In genomic region chr2:207528980-207529329, GRCh38 we compare ENCODE assay signal across 8 cellular contexts. TPM values are rescaled to one million over a fixed set of nuclear protein-coding genes. Genes with fewer than 3 reads are reported as not detected.
DNase-seq lines count a peak whose midpoint lies in the region; ATAC-seq and TF ChIP-seq lines count a peak whose summit lies in the region.

No MANE protein-coding gene starts in this region.

- TF ChIP-seq CTCF in GM06990 (IDR thresholded peaks at IDR 0.05; ENCODE audit: insufficient read depth, low read length, poor library complexity, severe bottlenecking) (no peak), thoracic aorta (IDR thresholded peaks at IDR 0.05) (no peak)
- TF ChIP-seq CTCF in activated CD8-positive, alpha-beta T cell treated with anti-CD3 and anti-CD28 coated beads for 36 hours (IDR thresholded peaks at IDR 0.05): no peak

- ATAC-seq in GM21619 (IDR thresholded peaks at IDR 0.05; ENCODE audit: unreplicated experiment) (peak; percentile 8), thoracic aorta (ENCODE audit: insufficient number of reproducible peaks, low FRiP score, low read depth) (peak; percentile 3)
- ATAC-seq in activated CD8-positive, alpha-beta T cell treated with anti-CD3 and anti-CD28 coated beads for 36 hours: peak; percentile 10
- ATAC-seq in naive thymus-derived CD8-positive, alpha-beta T cell: peak; percentile 8 to 11

- H3K9me3 ChIP-seq in thoracic aorta: no peaks in the 10 kb centered on the region

- H3K27me3 Mint-ChIP-seq in activated CD8-positive, alpha-beta T cell treated with anti-CD3 and anti-CD28 coated beads for 36 hours: no peaks in the 10 kb centered on the region
- H3K27me3 Mint-ChIP-seq in naive thymus-derived CD8-positive, alpha-beta T cell: peaks cover 0 to 4% (median 0%) of the 10 kb centered on the region in 5 donors

- H3K4me3 ChIP-seq in GM06990 (replicated peaks; ENCODE audit: low read depth, low read length) (peak overlapping the region; percentile 75), thoracic aorta (peak overlapping the region; percentile 98)
- H3K4me3 ChIP-seq in Jurkat, Clone E6-1 (ENCODE audit: low read length): peak overlapping the region; percentile 76

- no peak for TF ChIP-seq POLR2A in erythroblast (IDR thresholded peaks at IDR 0.05; ENCODE audit: low read length)

- DNase-seq in GM06990 (ENCODE audit: extremely low read depth, insufficient read length) (no peak), erythroblast (lab: John Stamatoyannopoulos, UW) (peak; percentile 65 to 76), thoracic aorta (ENCODE audit: low spot score) (no peak), DMS114 treated with DMSO at 0.1 percent for 48 hours (lab: John Stamatoyannopoulos, UW; ENCODE audit: unreplicated experiment) (no peak)
- peak; percentile 48 for DNase-seq in Jurkat, Clone E6-1 (ENCODE audit: low read depth, low spot score)
- DNase-seq in activated CD8-positive, alpha-beta T cell treated with anti-CD3 and anti-CD28 coated beads for 36 hours: peak; percentile 81
- DNase-seq in naive thymus-derived CD8-positive, alpha-beta T cell: peak in 8 of 10 donors; percentile 44 to 72 (median 65)

- CTCF ChIA-PET in activated CD8-positive, alpha-beta T cell treated with anti-CD3 and anti-CD28 coated beads for 36 hours (lab: Charles Lee): no interaction called here

- H3K27me3 ChIP-seq in GM06990 (replicated peaks; ENCODE audit: control insufficient read depth, insufficient read depth, low read length) (no peaks in the 10 kb centered on the region), thoracic aorta (replicated peaks; ENCODE audit: insufficient read depth) (no peaks in the 10 kb centered on the region)

- peak overlapping the region; percentile 84 for H3K4me3 Mint-ChIP-seq in activated CD8-positive, alpha-beta T cell treated with anti-CD3 and anti-CD28 coated beads for 36 hours
- peak overlapping the region; percentile 85 to 100 (median 94) for H3K4me3 Mint-ChIP-seq in naive thymus-derived CD8-positive, alpha-beta T cell

- intact Hi-C loops in activated CD8-positive, alpha-beta T cell treated with anti-CD3 and anti-CD28 coated beads for 36 hours (cut with micrococcal nuclease): loop anchor here (2.0 kb wide), 1 partner anchor 96 kb away; the partner anchor contains the start of gene METTL21A

- peak overlapping the region; percentile 96 to 99 for H3K27ac ChIP-seq in thoracic aorta

- H3K36me3 ChIP-seq in GM06990 (ENCODE audit: control insufficient read depth, insufficient read depth, low read length) (no peaks in the 10 kb centered on the region), thoracic aorta (no peaks in the 10 kb centered on the region)

- no peaks in the 10 kb centered on the region for H3K9me3 Mint-ChIP-seq in activated CD8-positive, alpha-beta T cell treated with anti-CD3 and anti-CD28 coated beads for 36 hours
- peaks cover 0 to 7% (median 0%) of the 10 kb centered on the region in 9 donors for H3K9me3 Mint-ChIP-seq in naive thymus-derived CD8-positive, alpha-beta T cell

- H3K36me3 Mint-ChIP-seq in activated CD8-positive, alpha-beta T cell treated with anti-CD3 and anti-CD28 coated beads for 36 hours (ENCODE audit: low read depth): peaks cover 32% of the 10 kb centered on the region
- peaks cover 0 to 2% (median 0%) of the 10 kb centered on the region in 3 donors for H3K36me3 Mint-ChIP-seq in naive thymus-derived CD8-positive, alpha-beta T cell

- H3K27ac Mint-ChIP-seq in activated CD8-positive, alpha-beta T cell treated with anti-CD3 and anti-CD28 coated beads for 36 hours: peak overlapping the region; percentile 99
- H3K27ac Mint-ChIP-seq in naive thymus-derived CD8-positive, alpha-beta T cell: peak overlapping the region; percentile 98 to 100 (median 99)

- POLR2A ChIA-PET in activated CD8-positive, alpha-beta T cell treated with anti-CD3 and anti-CD28 coated beads for 36 hours (lab: Charles Lee): interaction anchor here (1.0 kb wide), 1 partner anchor 22 kb away, joined by 3 read pairs; no protein-coding TSS in a partner anchor
- POLR2A ChIA-PET in naive thymus-derived CD8-positive, alpha-beta T cell (lab: Charles Lee): interaction anchor here (0.7 to 1.7 kb wide), 5 partner anchors 60 to 764 kb away, joined by 4 to 8 read pairs (median 6); partner anchors contain the start of genes FASTKD2, MDH1B and METTL21A

- H3K4me1 ChIP-seq in thoracic aorta (ENCODE audit: control insufficient read depth in 1 of 2, low read depth in 2 of 2): peaks cover 22 to 36% of the 10 kb centered on the region in 2 donors

- H3K4me1 Mint-ChIP-seq in activated CD8-positive, alpha-beta T cell treated with anti-CD3 and anti-CD28 coated beads for 36 hours (ENCODE audit: low read depth): peaks cover 51% of the 10 kb centered on the region
- H3K4me1 Mint-ChIP-seq in naive thymus-derived CD8-positive, alpha-beta T cell: peaks cover 31 to 70% (median 58%) of the 10 kb centered on the region in 4 donors

RNA-seq across cellular contexts. Expression of gene CREB1, which starts 0.8 kb away (rescaled TPM):
- 43.4 TPM for polyA plus RNA-seq in Jurkat, Clone E6-1 (2012; ENCODE audit: insufficient read depth, insufficient read length)
- 10 to 100 TPM; 92.8 to 95.8 TPM for total RNA-seq in activated CD8-positive, alpha-beta T cell treated with anti-CD3 and anti-CD28 coated beads for 36 hours
- total RNA-seq in naive thymus-derived CD8-positive, alpha-beta T cell: 100 to 1,000 TPM; 135 to 149 TPM
- 10 to 100 TPM; 58.5 to 71.4 (median 63.3) TPM for polyA plus RNA-seq in naive thymus-derived CD8-positive, alpha-beta T cell
- 10 to 100 TPM; 37.1 to 49.0 TPM for total RNA-seq in thoracic aorta

Comparison
In these comparisons a context has a peak if more than half of its experiments do, and no peak if none do; other contexts are left out.
1. DNase-seq: peak in Jurkat, Clone E6-1 (single experiment), activated CD8-positive, alpha-beta T cell treated with anti-CD3 and anti-CD28 coated beads for 36 hours (single experiment), erythroblast (2 of 2) and naive thymus-derived CD8-positive, alpha-beta T cell (8 of 10); none in GM06990 (single experiment), thoracic aorta (single experiment) and DMS114 treated with DMSO at 0.1 percent for 48 hours (single experiment).
2. Peak in every context shown above with its lines, with median percentiles within 50 percentile points of each other: H3K4me3 ChIP-seq and ATAC-seq.